In genomic region chr1:1658583-1659549, GRCh38 we compare ENCODE assay signal across 1 cellular context.
TF ChIP-seq lines count a peak whose summit lies in the region.
"Not testable (repeated sequence)": the region's sequence is repeated elsewhere in the genome, so short reads cannot be mapped to it uniquely, and the experiment has no call there.

Gene CDK11B, minus strand, starts transcription at chr1:1659004. Its CDS starts 1,519 bp downstream, at chr1:1657485.

TF ChIP-seq in HepG2, 621 proteins besides CTCF, POLR2A, EP300 and RAD21 (continued from another document and continues in another):
- TF ChIP-seq ARID4A (CRISPR knock-in tag; IDR thresholded peaks at IDR 0.05; ENCODE audit: borderline replicate concordance) (peak; percentile 71), ZNF839 (CRISPR knock-in tag; IDR thresholded peaks at IDR 0.05; ENCODE audit: borderline replicate concordance) (0 out of 2 replicates have a peak, but pooled peaks have one; percentile 47), ZMYM4 (CRISPR knock-in tag; IDR thresholded peaks at IDR 0.05) (peak; percentile 53; the same call in 1 of the 2 replicates), NFYC (CRISPR knock-in tag; IDR thresholded peaks at IDR 0.05) (0 out of 2 replicates have a peak, but pooled peaks have one; percentile 23), NR2C2 (CRISPR knock-in tag; IDR thresholded peaks at IDR 0.05; ENCODE audit: borderline replicate concordance) (peak; percentile 88), PHF21A (CRISPR knock-in tag; IDR thresholded peaks at IDR 0.05) (peak; percentile 53; the same call in 1 of the 2 replicates), SIN3B (IDR thresholded peaks at IDR 0.05; ENCODE audit: low read length) (peak; percentile 86), GMEB1 (CRISPR knock-in tag; IDR thresholded peaks at IDR 0.05; ENCODE audit: borderline replicate concordance) (peak; percentile 81), CREM (IDR thresholded peaks at IDR 0.05) (peak; percentile 96), CREM (CRISPR knock-in tag; IDR thresholded peaks at IDR 0.05) (peak; percentile 83), FOXK1 (CRISPR knock-in tag; IDR thresholded peaks at IDR 0.05; ENCODE audit: borderline replicate concordance, low read depth) (peak; percentile 95), KLF11 (CRISPR knock-in tag; IDR thresholded peaks at IDR 0.05) (0 out of 2 replicates have a peak, but pooled peaks have one; percentile 52), PHF20 (CRISPR knock-in tag; IDR thresholded peaks at IDR 0.05) (peak; percentile 94), ZNF574 (CRISPR knock-in tag; IDR thresholded peaks at IDR 0.05) (peak; percentile 77), ZNF143 (CRISPR knock-in tag; IDR thresholded peaks at IDR 0.05) (peak; percentile 65; the same call in 1 of the 2 replicates), TFDP2 (CRISPR knock-in tag; IDR thresholded peaks at IDR 0.05) (peak; percentile 41), RXRA (CRISPR knock-in tag; IDR thresholded peaks at IDR 0.05) (peak; percentile 53; the same call in 1 of the 2 replicates), IKZF5 (CRISPR knock-in tag; IDR thresholded peaks at IDR 0.05) (peak; percentile 54; the same call in 1 of the 2 replicates), ZNF639 (CRISPR knock-in tag; conservative IDR thresholded peaks at IDR 0.05) (peak; percentile 99), FOSL2 (CRISPR knock-in tag; IDR thresholded peaks at IDR 0.05) (0 out of 2 replicates have a peak, but pooled peaks have one; percentile 11), GABPA (IDR thresholded peaks at IDR 0.05; ENCODE audit: low read depth, low read length) (peak; percentile 69), GABPA (CRISPR knock-in tag; IDR thresholded peaks at IDR 0.05; ENCODE audit: low read depth) (peak; percentile 91), KDM5A (IDR thresholded peaks at IDR 0.05; ENCODE audit: borderline replicate concordance, low read length) (peak; percentile 94), HOMEZ (CRISPR knock-in tag; IDR thresholded peaks at IDR 0.05; ENCODE audit: low read depth) (0 out of 2 replicates have a peak, but pooled peaks have one; percentile 19), ZBTB40 (IDR thresholded peaks at IDR 0.05) (peak; percentile 47; the same call in 1 of the 2 replicates), ASH2L (IDR thresholded peaks at IDR 0.05; ENCODE audit: insufficient read length, low read depth, low read length) (peak; percentile 42)
- TF ChIP-seq ZBTB40 (CRISPR knock-in tag; IDR thresholded peaks at IDR 0.05), result not testable (repeated sequence)
